14 cellular contexts compared by ENCODE assay signal in the genomic region with DNA sequence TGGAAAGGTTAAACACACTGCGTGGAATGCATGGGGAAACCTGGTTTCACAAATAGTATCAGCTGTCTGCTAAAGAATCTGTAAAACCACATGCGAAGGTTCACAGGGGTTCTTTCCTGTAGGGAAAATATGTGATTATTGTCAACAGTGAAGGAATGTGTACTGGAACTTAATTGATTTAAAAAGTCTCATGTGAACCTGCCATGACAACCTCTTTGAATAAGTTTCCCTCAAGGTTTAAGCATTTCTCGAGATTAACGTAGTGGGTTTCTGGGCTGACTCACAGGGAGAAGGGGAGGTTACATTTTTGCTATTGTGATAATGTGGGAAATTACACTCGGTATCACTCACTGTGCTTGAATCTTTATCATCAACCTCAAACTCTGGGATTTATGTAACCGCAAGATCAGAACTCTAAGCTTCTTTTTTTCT. TPM values are rescaled to one million over a fixed set of nuclear protein-coding genes. Genes with fewer than 3 reads are reported as not detected.
A peak's percentile ranks its signal among the peaks of the same experiment; 100 is the strongest.
DNase-seq lines count a peak whose midpoint lies in the region; ATAC-seq, FAIRE-seq and TF ChIP-seq lines count a peak whose summit lies in the region.
"Had no signal": no experiment of that assay in that cellular context is flagged by ENCODE, and none has a peak within 500 bp of the region (broad histone marks: within the 10 kb centered on the region; RNA-seq: fewer than 3 reads in every experiment).

No MANE protein-coding gene starts in this region.

- no peaks in the 10 kb centered on the region for H3K9me3 ChIP-seq in left lung
- H3K9me3 ChIP-seq: BLaER1, sigmoid colon had no signal

- H3K4me3 ChIP-seq in left lung: no peak overlapping the region
- H3K4me3 ChIP-seq: BLaER1, sigmoid colon had no signal

- H3K27me3 Mint-ChIP-seq in activated naive CD4-positive, alpha-beta T cell treated with anti-CD3 and anti-CD28 coated beads for 36 hours (ENCODE audit: low read depth): no peaks in the 10 kb centered on the region

- POLR2A ChIA-PET in RWPE1 (lab: Yijun Ruan, JAX; ENCODE audit: low non-redundant PET): no interaction called here

- peaks cover 2% of the 10 kb centered on the region for H3K36me3 Mint-ChIP-seq in activated naive CD4-positive, alpha-beta T cell treated with anti-CD3 and anti-CD28 coated beads for 36 hours (ENCODE audit: low read depth)

- H3K27ac ChIP-seq in left lung: peak overlapping the region; percentile 63 to 66
- no peak overlapping the region for H3K27ac ChIP-seq in RWPE1
- H3K27ac ChIP-seq: BLaER1, sigmoid colon had no signal

- H3K4me1 Mint-ChIP-seq in activated naive CD4-positive, alpha-beta T cell treated with anti-CD3 and anti-CD28 coated beads for 36 hours (ENCODE audit: low read depth): peaks cover 62% of the 10 kb centered on the region

- TF ChIP-seq CTCF in left lung (IDR thresholded peaks at IDR 0.05): no peak
- TF ChIP-seq CTCF in RWPE1 (conservative IDR thresholded peaks at IDR 0.05; ENCODE audit: low read depth): no peak

- H3K4me3 Mint-ChIP-seq in activated naive CD4-positive, alpha-beta T cell treated with anti-CD3 and anti-CD28 coated beads for 36 hours: no peak overlapping the region
- H3K4me3 Mint-ChIP-seq: activated T-helper 1 cell treated with anti-CD3 and anti-CD28 coated beads, Interleukin-12 subunit alpha, Interleukin-12 subunit beta, Interleukin-2, Interleukin-4 antibody, amounts not matched to agents 30 ng/mL and 10 ng/mL and 1 ng/mL, durations not matched to agents 14 hours and 24 hours and 36 hours had no signal

- peaks cover 43 to 81% of the 10 kb centered on the region in 2 donors for H3K4me1 ChIP-seq in left lung
- H3K4me1 ChIP-seq: BLaER1 had no signal

- no peaks in the 10 kb centered on the region for H3K27me3 ChIP-seq in left lung
- H3K27me3 ChIP-seq: BLaER1, sigmoid colon had no signal

- peak; percentile 57 for DNase-seq in activated naive CD4-positive, alpha-beta T cell treated with anti-CD3 and anti-CD28 coated beads for 36 hours
- DNase-seq in activated naive CD4-positive, alpha-beta T cell (lab: John Stamatoyannopoulos, UW): no peak
- DNase-seq in amniotic epithelial cell (ENCODE audit: low read depth) (peak; percentile 99), left lung (no peak), stromal cell of bone marrow (ENCODE audit: low read depth) (peak; percentile 49), NAMALWA (ENCODE audit: low spot score) (no peak), RWPE1 (ENCODE audit: low spot score) (no peak), frontal cortex (ENCODE audit: low spot score in 2 of 2) (no peak)
- DNase-seq: islet precursor cell, NCI-H69, sigmoid colon had no signal

- H3K9me3 Mint-ChIP-seq in activated naive CD4-positive, alpha-beta T cell treated with anti-CD3 and anti-CD28 coated beads for 36 hours: no peaks in the 10 kb centered on the region

- CTCF ChIA-PET in activated naive CD4-positive, alpha-beta T cell treated with anti-CD3 and anti-CD28 coated beads for 36 hours (lab: Charles Lee): interaction anchor here (1.2 to 1.4 kb wide), 4 partner anchors 12 to 94 kb away, joined by 3 to 4 read pairs (median 4); no protein-coding TSS in a partner anchor
- CTCF ChIA-PET in RWPE1 (lab: Yijun Ruan, JAX): no interaction called here

- peaks cover 0 to 44% of the 10 kb centered on the region in 2 donors for H3K36me3 ChIP-seq in left lung
- H3K36me3 ChIP-seq: BLaER1, sigmoid colon had no signal

- intact Hi-C loops in activated naive CD4-positive, alpha-beta T cell treated with anti-CD3 and anti-CD28 coated beads for 36 hours (cut with micrococcal nuclease): loop anchor here (1.0 kb wide), 7 partner anchors 10 to 253 kb away; no protein-coding TSS in a partner anchor
- intact Hi-C loops in left lung (cut with DNase I): no loop called here

- H3K27ac Mint-ChIP-seq in activated naive CD4-positive, alpha-beta T cell treated with anti-CD3 and anti-CD28 coated beads for 36 hours: peak overlapping the region; percentile 54
- H3K27ac Mint-ChIP-seq: activated T-helper 1 cell treated with anti-CD3 and anti-CD28 coated beads, Interleukin-12 subunit alpha, Interleukin-12 subunit beta, Interleukin-2, Interleukin-4 antibody, amounts not matched to agents 30 ng/mL and 10 ng/mL and 1 ng/mL, durations not matched to agents 14 hours and 24 hours and 36 hours had no signal

- FAIRE-seq in frontal cortex (lab: Jason Lieb, UNC): no peak
- FAIRE-seq: endometrium had no signal

- peak; percentile 9 for ATAC-seq in left lung

RNA-seq across cellular contexts. Expression of a gene that starts 28.2 kb away (rescaled TPM):
- 1 to 10 TPM; 5.7 to 6.7 TPM for total RNA-seq in activated naive CD4-positive, alpha-beta T cell treated with anti-CD3 and anti-CD28 coated beads for 36 hours
- total RNA-seq in left lung: 100 to 1,000 TPM; 142 to 224 TPM
- 0.41 TPM for total RNA-seq in frontal cortex

Comparison
In these comparisons a context has a peak if more than half of its experiments do, and no peak if none do; other contexts are left out.
1. DNase-seq: peak in activated naive CD4-positive, alpha-beta T cell treated with anti-CD3 and anti-CD28 coated beads for 36 hours (single experiment), amniotic epithelial cell (single experiment) and stromal cell of bone marrow (single experiment); none in activated naive CD4-positive, alpha-beta T cell (0 of 4), left lung (0 of 2), NAMALWA (single experiment), RWPE1 (single experiment) and frontal cortex (0 of 2).
2. RNA of a gene that starts 28.2 kb away (total RNA-seq): 142 to 224 TPM in left lung; 5.7 to 6.7 TPM in activated naive CD4-positive, alpha-beta T cell treated with anti-CD3 and anti-CD28 coated beads for 36 hours and 0.41 TPM in frontal cortex (single experiment); every median in the first group is over 10 times any median in the second.